12 cellular contexts compared by ENCODE assay signal in genomic region chr18:57970356-57971095, GRCh38.
A peak's percentile ranks its signal among the peaks of the same experiment; 100 is the strongest.
DNase-seq lines count a peak whose midpoint lies in the region; ATAC-seq, FAIRE-seq and TF ChIP-seq lines count a peak whose summit lies in the region.
"Had no signal": no experiment of that assay in that cellular context is flagged by ENCODE, and none has a peak within 500 bp of the region (broad histone marks: within the 10 kb centered on the region; RNA-seq: fewer than 3 reads in every experiment).

No MANE protein-coding gene starts in this region.

- TF ChIP-seq RAD21 in IMR-90 (IDR thresholded peaks at IDR 0.05; ENCODE audit: low read length) (0 out of 2 replicates have a peak, but pooled peaks have one; percentile 13), GM12878 (IDR thresholded peaks at IDR 0.05; ENCODE audit: insufficient read depth, low read depth, low read length) (no peak)

- H3K18ac ChIP-seq in IMR-90 (ENCODE audit: low read depth, low read length), result no peak overlapping the region; the same call in 1 of the 2 replicates

- H3K9me1 ChIP-seq in IMR-90 (ENCODE audit: insufficient read depth, low read length), result no peaks in the 10 kb centered on the region; the same call in 1 of the 2 replicates

- TF ChIP-seq CTCF in IMR-90 (conservative IDR thresholded peaks at IDR 0.05; ENCODE audit: low read depth, low read length), result 0 out of 2 replicates have a peak, but pooled peaks have one; percentile 24
- peak; percentile 22 to 39 (median 23); a peak in 5 of 6 replicates for TF ChIP-seq CTCF in GM12878 (IDR thresholded peaks at IDR 0.05 in 2 of 3, conservative IDR thresholded peaks at IDR 0.05 in 1 of 3; ENCODE audit: control insufficient read depth in 2 of 3, extremely low read depth in 1 of 3, insufficient read depth in 1 of 3, low read depth in 3 of 3, low read length in 3 of 3)
- TF ChIP-seq CTCF in mucosa of descending colon (IDR thresholded peaks at IDR 0.05), result no peak
- TF ChIP-seq CTCF in psoas muscle (IDR thresholded peaks at IDR 0.05), result no peak
- no peak for TF ChIP-seq CTCF in ascending aorta (IDR thresholded peaks at IDR 0.05)
- TF ChIP-seq CTCF in left lung (IDR thresholded peaks at IDR 0.05), result no peak

- no peak overlapping the region for H3K14ac ChIP-seq in IMR-90 (replicated peaks; ENCODE audit: low read depth, low read length)

- H3K9me3 ChIP-seq in IMR-90 (ENCODE audit: control insufficient read depth, insufficient read depth, low read length) (no peaks in the 10 kb centered on the region), GM12878 (replicated peaks; ENCODE audit: control insufficient read depth, insufficient read depth, low read length) (no peaks in the 10 kb centered on the region), mucosa of descending colon (no peaks in the 10 kb centered on the region), psoas muscle (no peaks in the 10 kb centered on the region), ascending aorta (no peaks in the 10 kb centered on the region), left lung (no peaks in the 10 kb centered on the region)
- H3K9me3 ChIP-seq: prostate gland had no signal

- H2BK5ac ChIP-seq in IMR-90 (ENCODE audit: low read depth, low read length, poor library complexity, severe bottlenecking), result no peak overlapping the region

- SMC1A ChIA-PET in GM12878 (lab: Charles Lee; ENCODE audit: uncharacterized antibody, unreplicated experiment), result no interaction called here

- DNase-seq in EH (ENCODE audit: low read depth), result peak; percentile 4
- DNase-seq in IMR-90, result no peak
- DNase-seq in GM12878 (ENCODE audit: low read depth, low spot score), result no peak
- peak in 2 of 3 donors; percentile 30 to 50 for DNase-seq in mucosa of descending colon
- no peak for DNase-seq in psoas muscle
- DNase-seq in ascending aorta (ENCODE audit: low spot score in 2 of 2), result no peak
- DNase-seq in posterior cingulate gyrus, result no peak
- DNase-seq in left lung, result no peak
- DNase-seq: NCI-H2029; stimulated activated naive CD4-positive, alpha-beta T cell treated with Interleukin-2 at 50 U/mL for 16 hours had no signal

- no peak for ATAC-seq in IMR-90 (ENCODE audit: low read depth)
- ATAC-seq in GM12878, result 0 out of 3 replicates have a peak, but pooled peaks have one; percentile 44
- ATAC-seq in mucosa of descending colon, result peak; percentile 45
- no peak for ATAC-seq in psoas muscle
- ATAC-seq in left lung, result no peak

- RAD21 ChIA-PET in GM12878 (lab: Charles Lee; ENCODE audit: unreplicated experiment), result interaction anchor here (1.0 kb wide), 1 partner anchor 151 kb away, joined by 3 read pairs; no protein-coding TSS in a partner anchor

- H3K79me2 ChIP-seq in GM12878 (ENCODE audit: control insufficient read depth, insufficient read depth, low read length), result no peaks in the 10 kb centered on the region

- H3K23ac ChIP-seq in IMR-90 (ENCODE audit: low read depth, low read length), result no peak overlapping the region

- H3K27ac ChIP-seq in IMR-90 (ENCODE audit: insufficient read depth, low read length), result no peak overlapping the region
- no peak overlapping the region for H3K27ac ChIP-seq in GM12878 (ENCODE audit: control insufficient read depth, insufficient read depth)
- H3K27ac ChIP-seq in psoas muscle, result no peak overlapping the region
- H3K27ac ChIP-seq in ascending aorta, result no peak overlapping the region
- H3K27ac ChIP-seq in left lung, result no peak overlapping the region
- H3K27ac ChIP-seq: prostate gland had no signal

- no peak overlapping the region for H2BK120ac ChIP-seq in IMR-90 (ENCODE audit: low read depth, low read length)

- CTCF ChIA-PET in IMR-90 (lab: Yijun Ruan, JAX) (no interaction called here), GM12878 (lab: Yijun Ruan, JAX) (interaction anchor here (0.9 to 1.9 kb wide), 3 partner anchors 14 to 165 kb away, joined by 3 to 4 read pairs (median 3); no protein-coding TSS in a partner anchor)

- in situ Hi-C loops in IMR-90 (cut with MboI; ENCODE audit: low sequenced_read_pairs), result no loop called here
- in situ Hi-C loops in GM12878 (cut with MboI), result no loop called here

- no peak overlapping the region for H3K9ac ChIP-seq in IMR-90 (ENCODE audit: low read depth, low read length)
- H3K9ac ChIP-seq in GM12878 (ENCODE audit: control insufficient read depth, insufficient read depth, low read length), result no peak overlapping the region

- POLR2A ChIA-PET in IMR-90 (lab: Charles Lee; ENCODE audit: unreplicated experiment) (no interaction called here), GM12878 (lab: Charles Lee) (no interaction called here)

- no peak overlapping the region for H2AK9ac ChIP-seq in IMR-90 (replicated peaks; ENCODE audit: low read depth, low read length, poor library complexity)

- no peak overlapping the region; the same call in 1 of the 2 replicates for H3K4ac ChIP-seq in IMR-90 (ENCODE audit: low read depth, low read length)

- no peak overlapping the region for H2BK20ac ChIP-seq in IMR-90 (ENCODE audit: low read depth, low read length)

- TF ChIP-seq POLR2A in IMR-90 (IDR thresholded peaks at IDR 0.05; ENCODE audit: low read depth, low read length) (no peak), GM12878 (IDR thresholded peaks at IDR 0.05; ENCODE audit: low read depth, low read length) (no peak)

- H4K20me1 ChIP-seq in IMR-90 (ENCODE audit: insufficient read depth, low read length) (no peaks in the 10 kb centered on the region), GM12878 (ENCODE audit: control insufficient read depth, insufficient read depth) (no peaks in the 10 kb centered on the region)

- H2AK5ac ChIP-seq in IMR-90 (ENCODE audit: low read depth, low read length), result no peak overlapping the region

- H4K8ac ChIP-seq in IMR-90 (ENCODE audit: low read depth in 2 of 2, low read length in 2 of 2), result no peak overlapping the region

- FAIRE-seq in GM12878 (lab: Jason Lieb, UNC), result no peak
- FAIRE-seq: GM18507 had no signal

- H3K56ac ChIP-seq in IMR-90 (ENCODE audit: extremely low read depth, insufficient read depth, low read length), result no peak overlapping the region

- H2AFZ ChIP-seq in IMR-90 (replicated peaks; ENCODE audit: low read length, poor library complexity), result no peak overlapping the region
- no peak overlapping the region for H2AFZ ChIP-seq in GM12878 (ENCODE audit: control insufficient read depth, low read depth, low read length)

- no peak for TF ChIP-seq EP300 in GM12878 (IDR thresholded peaks at IDR 0.05; ENCODE audit: borderline replicate concordance in 1 of 2, control insufficient read depth in 1 of 2, low read depth in 2 of 2, low read length in 2 of 2)

- no peak overlapping the region for H4K91ac ChIP-seq in IMR-90 (ENCODE audit: insufficient read depth, low read depth, low read length)

- dilution Hi-C loops in IMR-90 (cut with HindIII; ENCODE audit: low sequenced_read_pairs, unreplicated experiment), result no loop called here

- H3K4me3 ChIP-seq in IMR-90 (ENCODE audit: insufficient read depth, low read depth, low read length) (no peak overlapping the region), GM12878 (no peak overlapping the region), mucosa of descending colon (no peak overlapping the region), psoas muscle (no peak overlapping the region), ascending aorta (no peak overlapping the region), left lung (no peak overlapping the region)
- H3K4me3 ChIP-seq: prostate gland had no signal

- no peaks in the 10 kb centered on the region for H3K36me3 ChIP-seq in IMR-90 (ENCODE audit: control insufficient read depth, insufficient read depth, low read length)
- H3K36me3 ChIP-seq in GM12878 (ENCODE audit: control insufficient read depth in 2 of 2, insufficient read depth in 2 of 2, low read length in 1 of 2), result no peaks in the 10 kb centered on the region
- no peaks in the 10 kb centered on the region for H3K36me3 ChIP-seq in mucosa of descending colon (ENCODE audit: low read depth)
- no peaks in the 10 kb centered on the region for H3K36me3 ChIP-seq in psoas muscle (ENCODE audit: insufficient read depth in 1 of 2, low read depth in 1 of 2)
- no peaks in the 10 kb centered on the region for H3K36me3 ChIP-seq in ascending aorta
- no peaks in the 10 kb centered on the region for H3K36me3 ChIP-seq in left lung
- H3K36me3 ChIP-seq: prostate gland had no signal

- no peak overlapping the region for H4K5ac ChIP-seq in IMR-90 (ENCODE audit: low read depth, low read length)

- intact Hi-C loops in IMR-90 (cut with micrococcal nuclease) (loop anchor here (5.0 kb wide), 1 partner anchor 72 kb away; the partner anchor contains the start of gene NEDD4L), GM12878 (cut with micrococcal nuclease; ENCODE audit: unreplicated experiment) (loop anchor here (5.0 kb wide), 1 partner anchor 152 kb away; no protein-coding TSS in a partner anchor), mucosa of descending colon (cut with DNase I, micrococcal nuclease) (no loop called here), psoas muscle (cut with DNase I) (no loop called here), ascending aorta (cut with DNase I) (no loop called here), posterior cingulate gyrus (cut with DNase I) (no loop called here), left lung (cut with DNase I) (no loop called here)

- no TSS peak for BruUV-seq in IMR-90 (replicated peaks; lab: Mats Ljungman, UMichigan)
- BruUV-seq in GM12878 (replicated peaks; lab: Mats Ljungman, UMichigan), result no TSS peak

- no peak overlapping the region for H2BK15ac ChIP-seq in IMR-90 (ENCODE audit: low read depth, low read length)

- peaks cover 7% of the 10 kb centered on the region for H3K27me3 ChIP-seq in IMR-90 (ENCODE audit: control insufficient read depth, insufficient read depth, low read length)
- H3K27me3 ChIP-seq in GM12878 (replicated peaks in 1 of 2; ENCODE audit: control insufficient read depth in 2 of 2, insufficient read depth in 2 of 2, low read length in 1 of 2), result no peaks in the 10 kb centered on the region
- H3K27me3 ChIP-seq in psoas muscle (ENCODE audit: insufficient read depth in 3 of 3, low read length in 2 of 3), result no peaks in the 10 kb centered on the region
- no peaks in the 10 kb centered on the region for H3K27me3 ChIP-seq in ascending aorta
- H3K27me3 ChIP-seq in left lung, result no peaks in the 10 kb centered on the region

- no peaks in the 10 kb centered on the region for H3K79me1 ChIP-seq in IMR-90 (ENCODE audit: low read depth in 1 of 2, low read length in 2 of 2)

- H3K4me1 ChIP-seq in IMR-90 (ENCODE audit: control insufficient read depth, insufficient read depth, low read length), result peaks cover 4% of the 10 kb centered on the region; the same call in 1 of the 2 replicates
- no peaks in the 10 kb centered on the region for H3K4me1 ChIP-seq in GM12878 (ENCODE audit: control insufficient read depth, insufficient read depth, low read length)
- no peaks in the 10 kb centered on the region for H3K4me1 ChIP-seq in mucosa of descending colon (ENCODE audit: low read depth)
- H3K4me1 ChIP-seq in psoas muscle, result no peaks in the 10 kb centered on the region
- no peaks in the 10 kb centered on the region for H3K4me1 ChIP-seq in ascending aorta
- peaks cover 0 to under 1% of the 10 kb centered on the region in 2 donors for H3K4me1 ChIP-seq in left lung
- H3K4me1 ChIP-seq: prostate gland had no signal

- H3K4me2 ChIP-seq in IMR-90 (ENCODE audit: low read depth, low read length) (peak overlapping the region; percentile 19; the same call in 1 of the 2 replicates), GM12878 (ENCODE audit: control insufficient read depth, insufficient read depth) (no peak overlapping the region)

- WGBS in IMR-90 (ENCODE audit: extremely low coverage in 2 of 2, insufficient read length in 1 of 2), 2 experiments, result 83% methylated on average over 1 of the region's 12 CpGs; no CpG with 5 or more reads in 1 of the 2 experiments
- WGBS in GM12878 (ENCODE audit: insufficient coverage, insufficient replicate concordance, low lambda C conversion rate, missing lambda C conversion rate), result 53% methylated on average over 12 of the region's 12 CpGs
- WGBS in psoas muscle, 3 donors, result 86 to 90% (median 89%) methylated on average over 12 of the region's 12 CpGs

Comparison
In these comparisons a context has a peak if more than half of its experiments do, and no peak if none do; other contexts are left out.
1. DNase-seq: peak in EH (single experiment) and mucosa of descending colon (2 of 3); none in IMR-90 (single experiment), GM12878 (single experiment), psoas muscle (0 of 2), ascending aorta (0 of 2), posterior cingulate gyrus (0 of 10) and left lung (0 of 2).
2. ATAC-seq: peak in GM12878 (single experiment) and mucosa of descending colon (single experiment); none in IMR-90 (single experiment), psoas muscle (0 of 4) and left lung (single experiment).
3. CTCF ChIP-seq: peak in IMR-90 (single experiment) and GM12878 (3 of 3); none in mucosa of descending colon (single experiment), psoas muscle (single experiment), ascending aorta (0 of 3) and left lung (0 of 2).
4. intact Hi-C loops: an anchor here in IMR-90 (5.0 kb wide) and GM12878 (5.0 kb wide); none called in mucosa of descending colon, psoas muscle, ascending aorta, posterior cingulate gyrus and left lung.